In genomic region chr7:128954830-128955797, GRCh38 we compare ENCODE assay signal across 9 cellular contexts. TPM values are rescaled to one million over a fixed set of nuclear protein-coding genes. Genes with fewer than 3 reads are reported as not detected.
DNase-seq lines count a peak whose midpoint lies in the region; ATAC-seq, FAIRE-seq and TF ChIP-seq lines count a peak whose summit lies in the region.
"Had no signal": no experiment of that assay in that cellular context is flagged by ENCODE, and none has a peak within 500 bp of the region (broad histone marks: within the 10 kb centered on the region; RNA-seq: fewer than 3 reads in every experiment).

No MANE protein-coding gene starts in this region.

- H2BK20ac ChIP-seq in H1 (ENCODE audit: low read length): no peak overlapping the region

- no peak overlapping the region for H2BK120ac ChIP-seq in H1 (replicated peaks; ENCODE audit: low read depth, low read length)

- no peaks in the 10 kb centered on the region for H3K27me3 ChIP-seq in CD8-positive, alpha-beta T cell (ENCODE audit: insufficient read depth, low read length)
- H3K27me3 ChIP-seq in H1 (replicated peaks in 1 of 4; ENCODE audit: control insufficient read depth in 3 of 4, extremely low read depth in 1 of 4, insufficient read depth in 3 of 4, low read length in 3 of 4): no peaks in the 10 kb centered on the region

- H3K14ac ChIP-seq in H1 (ENCODE audit: insufficient read length): no peak overlapping the region

- H3K18ac ChIP-seq in H1 (ENCODE audit: extremely low read depth, low read length): no peak overlapping the region; the same call in 1 of the 2 replicates

- peak overlapping the region; percentile 57 for H3K27ac Mint-ChIP-seq in CD8-positive, alpha-beta T cell
- H3K27ac Mint-ChIP-seq in IgD-negative memory B cell: peak overlapping the region; percentile 83 to 97 (median 97)

- no peak overlapping the region for H3K23ac ChIP-seq in H1 (ENCODE audit: insufficient read length)

- no peaks in the 10 kb centered on the region for H3K27me3 Mint-ChIP-seq in CD8-positive, alpha-beta T cell (ENCODE audit: low read depth)
- H3K27me3 Mint-ChIP-seq in IgD-negative memory B cell: no peaks in the 10 kb centered on the region

- H2AFZ ChIP-seq in H1 (ENCODE audit: low read length): no peak overlapping the region

- no peaks in the 10 kb centered on the region for H3K9me3 ChIP-seq in CD8-positive, alpha-beta T cell (ENCODE audit: low read length)
- H3K9me3 ChIP-seq in H1 (ENCODE audit: insufficient read depth in 2 of 2, low read depth in 1 of 2, low read length in 1 of 2): no peaks in the 10 kb centered on the region

- H3K56ac ChIP-seq in H1 (replicated peaks; ENCODE audit: insufficient read length, low read depth, low read length): no peak overlapping the region

- peak overlapping the region; percentile 22 for H4K5ac ChIP-seq in H1 (ENCODE audit: insufficient read length, low read depth, low read length)

- no peaks in the 10 kb centered on the region for H3K4me1 ChIP-seq in CD8-positive, alpha-beta T cell (ENCODE audit: insufficient read depth, low read length)
- peaks cover 0 to 2% (median 0%) of the 10 kb centered on the region in 4 experiments; a peak in 1 of 7 replicates for H3K4me1 ChIP-seq in H1 (replicated peaks in 1 of 4; ENCODE audit: control insufficient read depth in 3 of 4, insufficient read depth in 4 of 4, low read length in 3 of 4)

- H3K79me2 ChIP-seq in H1 (ENCODE audit: control insufficient read depth in 1 of 2, insufficient read depth in 2 of 2, low read length in 2 of 2): no peaks in the 10 kb centered on the region

- no peak overlapping the region for H3K27ac ChIP-seq in CD8-positive, alpha-beta T cell (ENCODE audit: low read depth, low read length)
- no peak overlapping the region for H3K27ac ChIP-seq in H1 (ENCODE audit: low read depth, low read length)

- H3K36me3 ChIP-seq in CD8-positive, alpha-beta T cell (ENCODE audit: insufficient read depth, low read length): peaks cover 40% of the 10 kb centered on the region
- H3K36me3 ChIP-seq in H1 (ENCODE audit: control insufficient read depth in 2 of 4, insufficient read depth in 4 of 4, low read length in 3 of 4): peaks cover 4 to 64% (median 24%) of the 10 kb centered on the region in 4 experiments; a peak in 7 of 8 replicates

- H3K9ac ChIP-seq in H1 (replicated peaks in 1 of 4; ENCODE audit: extremely low read depth in 1 of 4, low read depth in 3 of 4, low read length in 3 of 4): no peak overlapping the region

- H4K20me1 ChIP-seq in H1 (replicated peaks in 1 of 2; ENCODE audit: control insufficient read depth in 1 of 2, insufficient read depth in 2 of 2, low read length in 2 of 2): peaks cover 0 to 1% of the 10 kb centered on the region in 2 experiments

- no peak overlapping the region for H2BK12ac ChIP-seq in H1 (ENCODE audit: low read depth, low read length)

- no peaks in the 10 kb centered on the region; the same call in 1 of the 2 replicates for H3K79me1 ChIP-seq in H1 (ENCODE audit: low read depth, low read length)

- H3K23me2 ChIP-seq in H1 (ENCODE audit: low read depth, low read length): no peaks in the 10 kb centered on the region; the same call in 1 of the 2 replicates

- no peak for TF ChIP-seq POLR2A in H1 (IDR thresholded peaks at IDR 0.05; ENCODE audit: control extremely low read depth in 1 of 2, low read depth in 2 of 2, low read length in 2 of 2)

- peak overlapping the region; percentile 50; the same call in 1 of the 2 replicates for H2BK5ac ChIP-seq in H1 (ENCODE audit: low read depth, low read length)

- ATAC-seq in CD8-positive, alpha-beta T cell: no peak
- ATAC-seq in GM19438 (IDR thresholded peaks at IDR 0.05; ENCODE audit: low read depth, unreplicated experiment): peak; percentile 68
- no peak for ATAC-seq in GM21367 (IDR thresholded peaks at IDR 0.05; ENCODE audit: unreplicated experiment)

- no peak overlapping the region for H2BK15ac ChIP-seq in H1 (ENCODE audit: low read length)

- intact Hi-C loops in CD8-positive, alpha-beta T cell (cut with DNase I, micrococcal nuclease): no loop called here

- H3K4me3 ChIP-seq in CD8-positive, alpha-beta T cell (ENCODE audit: low read depth, low read length): no peak overlapping the region
- 0 out of 8 replicates have a peak overlapping the region, but pooled peaks of 1 of the 4 experiments have one; percentile 10 for H3K4me3 ChIP-seq in H1 (ENCODE audit: extremely low read depth in 1 of 4, insufficient read depth in 2 of 4, low read depth in 3 of 4, low read length in 4 of 4)

- DNase-seq in CD8-positive, alpha-beta T cell: no peak
- DNase-seq in H1 (ENCODE audit: low read depth in 1 of 2, low spot score in 2 of 2) (no peak), NCI-H82 treated with DMSO at 0.1 percent for 48 hours (lab: John Stamatoyannopoulos, UW; ENCODE audit: unreplicated experiment) (no peak), dermis blood vessel endothelial cell (no peak)
- DNase-seq in activated CD8-positive, alpha-beta memory T cell treated with anti-CD3 and anti-CD28 coated beads, Interleukin-2, amount 50 U/mL, for 4 hours: no peak
- DNase-seq: SIG-M5 had no signal

- H3K4me3 Mint-ChIP-seq in CD8-positive, alpha-beta T cell: no peak overlapping the region
- peak overlapping the region; percentile 54 to 92 (median 78) for H3K4me3 Mint-ChIP-seq in IgD-negative memory B cell

- H3K4me1 Mint-ChIP-seq in CD8-positive, alpha-beta T cell (ENCODE audit: low read depth): no peaks in the 10 kb centered on the region
- H3K4me1 Mint-ChIP-seq in IgD-negative memory B cell: peaks cover 21 to 28% (median 24%) of the 10 kb centered on the region in 3 donors

- FAIRE-seq in H1 (lab: Jason Lieb, UNC): no peak

- CTCF ChIA-PET in CD8-positive, alpha-beta T cell (lab: Charles Lee): interaction anchor here (1.6 kb wide), 1 partner anchor 72 kb away, joined by 4 read pairs; no protein-coding TSS in a partner anchor
- CTCF ChIA-PET in H1 (lab: Charles Lee; ENCODE audit: partially characterized antibody): interaction anchor here (0.7 to 6.8 kb wide), 17 partner anchors 9 to 209 kb away, joined by 3 to 44 read pairs (median 5); partner anchors contain the start of genes KCP and TNPO3

- TF ChIP-seq RAD21 in H1 (IDR thresholded peaks at IDR 0.05 in 1 of 2, conservative IDR thresholded peaks at IDR 0.05 in 1 of 2; ENCODE audit: low read depth in 2 of 2, low read length in 2 of 2): peak; percentile 47 to 63

- no peak for TF ChIP-seq CTCF in CD8-positive, alpha-beta T cell (IDR thresholded peaks at IDR 0.05)
- TF ChIP-seq CTCF in H1 (IDR thresholded peaks at IDR 0.05; ENCODE audit: control extremely low read depth in 1 of 3, insufficient read depth in 1 of 3, low read depth in 1 of 3, low read length in 3 of 3): peak in 2 of 3 experiments; percentile 37 to 38; a peak in 2 of 4 replicates

- no peak for TF ChIP-seq EP300 in H1 (IDR thresholded peaks at IDR 0.05; ENCODE audit: borderline replicate concordance in 1 of 2, low read depth in 2 of 2, low read length in 2 of 2)

- POLR2A ChIA-PET in CD8-positive, alpha-beta T cell (lab: Charles Lee): no interaction called here
- POLR2A ChIA-PET in H1 (lab: Charles Lee; ENCODE audit: partially characterized antibody): interaction anchor here (1.2 to 2.0 kb wide), 4 partner anchors 8 to 45 kb away, joined by 3 to 5 read pairs (median 4); partner anchors contain the start of gene KCP

- no peak overlapping the region for H2AK5ac ChIP-seq in H1 (ENCODE audit: low read depth, low read length)

- H3K36me3 Mint-ChIP-seq in CD8-positive, alpha-beta T cell: peaks cover 80% of the 10 kb centered on the region
- H3K36me3 Mint-ChIP-seq in IgD-negative memory B cell: peaks cover 15% of the 10 kb centered on the region

- no peaks in the 10 kb centered on the region for H3K9me3 Mint-ChIP-seq in CD8-positive, alpha-beta T cell
- H3K9me3 Mint-ChIP-seq in IgD-negative memory B cell: no peaks in the 10 kb centered on the region

- H3K4ac ChIP-seq in H1 (replicated peaks; ENCODE audit: insufficient read length, low read depth, low read length): no peak overlapping the region

- H3K4me2 ChIP-seq in H1 (ENCODE audit: insufficient read depth in 1 of 2, low read depth in 2 of 2, low read length in 2 of 2): peak overlapping the region; percentile 3 to 38; a peak in 3 of 4 replicates

- peak overlapping the region; percentile 45 for H4K91ac ChIP-seq in H1 (replicated peaks; ENCODE audit: insufficient read length, low read length)

- H4K8ac ChIP-seq in H1 (ENCODE audit: extremely low read depth, insufficient read depth, low read length): no peak overlapping the region

- WGBS in H1 (ENCODE audit: extremely low coverage in 1 of 2, insufficient coverage in 1 of 2, insufficient read length in 1 of 2, insufficient replicate concordance in 2 of 2, low coverage in 1 of 2, low lambda C conversion rate in 2 of 2, missing lambda C conversion rate in 1 of 2), 2 experiments: 72% methylated on average over 15 of the region's 15 CpGs; no CpG with 5 or more reads in 1 of the 2 experiments

TF ChIP-seq in H1, 55 proteins besides CTCF, POLR2A, EP300 and RAD21 (continues in another document):
- no peak for TF ChIP-seq JUND (IDR thresholded peaks at IDR 0.05; ENCODE audit: low read length)

RNA-seq across cellular contexts. Expression of gene IRF5, which starts 17.4 kb away (rescaled TPM):
- under 1 TPM; 0.61 to 0.79 TPM for total RNA-seq in CD8-positive, alpha-beta T cell
- polyA plus RNA-seq in IgD-negative memory B cell (132 TPM), H1 (2011; rRNA removed) (1.1 and 1.5 TPM in 2 replicates)
- total RNA-seq in H1 (2021; fragmentation: NEBNext Ultra II Directional; extraction: Animal tissue kit (Norgen Biotek cat#: 25700)): 0.28 and 0.75 TPM in 2 replicates
- 1.5 TPM for polyA plus RNA-seq in H1 (2011; cell fraction: cytosol; rRNA removed)
- polyA plus RNA-seq in H1 (2011; cell fraction: nucleus; rRNA removed): 2.5 TPM
- 0.93 to 1.4 TPM (median 1.2 TPM) in 4 replicates for polyA plus RNA-seq in H1 (2012, experiment 1 of 2)
- polyA plus RNA-seq in H1 (2012, experiment 2 of 2): 1.7 TPM
- polyA plus RNA-seq in H1 (2013, experiment 1 of 2): 0.55 TPM
- 0.44 TPM for polyA plus RNA-seq in H1 (2013, experiment 2 of 2)
- polyA minus RNA-seq in H1 (2011; rRNA and poly(A)+ RNA removed): 0.83 and 1.8 TPM in 2 replicates
- polyA minus RNA-seq in H1 (2011; cell fraction: cytosol; rRNA and poly(A)+ RNA removed): 1.2 TPM
- polyA minus RNA-seq in H1 (2011; cell fraction: nucleus; rRNA and poly(A)+ RNA removed): 1.1 TPM
- total RNA-seq in dermis blood vessel endothelial cell: 0.09 and 0.17 TPM in 2 replicates

RNA-seq across cellular contexts. Expression of gene KCP, which starts 44.6 kb away (rescaled TPM):
- under 1 TPM; 0.19 to 0.43 TPM for total RNA-seq in CD8-positive, alpha-beta T cell
- polyA plus RNA-seq in IgD-negative memory B cell (0.26 TPM), H1 (2011; rRNA removed) (1.3 and 2.1 TPM in 2 replicates)
- total RNA-seq in H1 (2021; fragmentation: NEBNext Ultra II Directional; extraction: Animal tissue kit (Norgen Biotek cat#: 25700)): 1.8 and 2.0 TPM in 2 replicates
- 1.6 TPM for polyA plus RNA-seq in H1 (2011; cell fraction: cytosol; rRNA removed)
- polyA plus RNA-seq in H1 (2011; cell fraction: nucleus; rRNA removed): 8.1 TPM
- polyA plus RNA-seq in H1 (2012, experiment 1 of 2): 1.1 to 2.3 TPM (median 1.6 TPM) in 4 replicates
- polyA plus RNA-seq in H1 (2012, experiment 2 of 2): 0.51 TPM
- polyA plus RNA-seq in H1 (2013, experiment 1 of 2): 1.8 TPM
- 1.5 TPM for polyA plus RNA-seq in H1 (2013, experiment 2 of 2)
- polyA minus RNA-seq in H1 (2011; rRNA and poly(A)+ RNA removed): 1.1 and 1.4 TPM in 2 replicates
- polyA minus RNA-seq in H1 (2011; cell fraction: cytosol; rRNA and poly(A)+ RNA removed): 0.59 TPM
- polyA minus RNA-seq in H1 (2011; cell fraction: nucleus; rRNA and poly(A)+ RNA removed): 4.3 TPM
- total RNA-seq in dermis blood vessel endothelial cell: 0.17 TPM in 1 of 2 replicates, not detected in the other
